ENCODE assay signal across 8 cellular contexts in the genomic region with DNA sequence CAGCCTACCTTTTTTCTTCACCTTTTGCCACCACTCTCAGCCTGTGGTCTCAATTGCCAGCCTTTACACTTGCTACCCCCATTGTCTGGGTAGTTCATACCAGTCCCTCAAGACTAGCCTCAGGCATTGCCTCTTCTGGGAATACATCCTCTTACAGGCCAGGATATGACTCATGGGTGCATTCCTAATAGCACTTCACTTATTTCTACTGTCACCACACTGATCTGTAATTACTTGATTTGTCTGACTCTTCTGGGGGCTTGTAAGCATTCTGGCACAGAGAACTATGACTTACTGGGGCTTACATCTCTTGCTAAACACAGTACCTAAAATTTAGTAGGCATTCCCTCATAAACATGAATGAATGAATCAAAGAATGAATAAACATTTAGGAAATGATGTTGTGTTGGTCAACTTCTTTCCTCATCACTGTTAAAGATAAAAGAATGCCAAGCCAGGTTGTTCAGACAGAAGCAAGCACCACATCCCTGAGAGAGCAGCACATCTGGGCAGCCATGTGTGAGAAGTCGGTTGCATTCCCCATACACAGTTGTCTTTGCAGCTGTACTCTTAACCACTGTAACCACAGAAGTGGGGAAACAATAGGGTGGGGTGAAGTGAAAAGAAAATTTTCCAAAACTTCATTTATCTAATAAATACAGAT. TPM values are rescaled to one million over a fixed set of nuclear protein-coding genes. Genes with fewer than 3 reads are reported as not detected.
DNase-seq lines count a peak whose midpoint lies in the region; ATAC-seq, FAIRE-seq and TF ChIP-seq lines count a peak whose summit lies in the region.

No MANE protein-coding gene starts in this region.

- TF ChIP-seq POLR2A in HepG2 (IDR thresholded peaks at IDR 0.05; ENCODE audit: insufficient read depth in 1 of 2, low read depth in 2 of 2, low read length in 2 of 2): no peak

- no peaks in the 10 kb centered on the region for H4K20me1 ChIP-seq in HepG2 (ENCODE audit: insufficient read depth, low read length)

- H3K4me3 ChIP-seq in left lung (no peak overlapping the region), HepG2 (replicated peaks in 1 of 3; ENCODE audit: insufficient read depth in 1 of 3, low read depth in 2 of 3, low read length in 3 of 3) (no peak overlapping the region)

- H3K27me3 Mint-ChIP-seq in endothelial cell (ENCODE audit: unreplicated experiment): no peaks in the 10 kb centered on the region

- H3K27me3 ChIP-seq in left lung: no peaks in the 10 kb centered on the region
- H3K27me3 ChIP-seq in HepG2 (ENCODE audit: control insufficient read depth in 1 of 2, insufficient read depth in 2 of 2, low read length in 2 of 2): no peaks in the 10 kb centered on the region

- no peak overlapping the region for H3K4me3 Mint-ChIP-seq in endothelial cell (ENCODE audit: unreplicated experiment)

- DNase-seq in T1000 (lab: John Stamatoyannopoulos, UW) (peak; percentile 76), left lung (no peak), HepG2 (ENCODE audit: low spot score) (no peak), endothelial cell (ENCODE audit: low spot score) (no peak), SHP77 treated with DMSO at 0.1 percent for 48 hours (lab: John Stamatoyannopoulos, UW) (no peak)

- no peak overlapping the region for H3K27ac Mint-ChIP-seq in endothelial cell (ENCODE audit: unreplicated experiment)

- H2AFZ ChIP-seq in HepG2 (ENCODE audit: low read length): no peak overlapping the region

- POLR2A ChIA-PET in HepG2 (lab: Yijun Ruan, JAX): no interaction called here

- H3K4me1 ChIP-seq in left lung (peaks cover 0 to 13% of the 10 kb centered on the region in 2 donors), HepG2 (ENCODE audit: insufficient read depth, low read length) (no peaks in the 10 kb centered on the region)

- H3K36me3 ChIP-seq in left lung (no peaks in the 10 kb centered on the region), HepG2 (replicated peaks in 1 of 2; ENCODE audit: control insufficient read depth in 1 of 2, insufficient read depth in 2 of 2, low read length in 2 of 2) (no peaks in the 10 kb centered on the region)

- H3K9me3 ChIP-seq in left lung (no peaks in the 10 kb centered on the region), HepG2 (ENCODE audit: low read length) (no peaks in the 10 kb centered on the region)

- no TSS peak for BruUV-seq in HepG2 (replicated peaks; lab: Mats Ljungman, UMichigan)

- H3K9me3 Mint-ChIP-seq in endothelial cell (ENCODE audit: unreplicated experiment): no peaks in the 10 kb centered on the region

- in situ Hi-C loops in HepG2 (cut with HindIII; ENCODE audit: extremely low pct_ligation_motif_present, low pct_unique_long_range_greater_than_20kb): no loop called here

- no peak for FAIRE-seq in HepG2 (lab: Jason Lieb, UNC)

- no peak for TF ChIP-seq RAD21 in HepG2 (CRISPR knock-in tag; IDR thresholded peaks at IDR 0.05)

- H3K4me2 ChIP-seq in HepG2 (ENCODE audit: low read depth, low read length): no peak overlapping the region

- ATAC-seq in GM18511 (IDR thresholded peaks at IDR 0.05; ENCODE audit: unreplicated experiment) (peak; percentile 72), HG03460 (IDR thresholded peaks at IDR 0.05; ENCODE audit: unreplicated experiment) (peak; percentile 82), left lung (peak; percentile 84), HG03135 (IDR thresholded peaks at IDR 0.05; ENCODE audit: unreplicated experiment) (no peak), HepG2 (no peak)

- TF ChIP-seq EP300 in HepG2 (IDR thresholded peaks at IDR 0.05; ENCODE audit: low read depth in 2 of 2, low read length in 2 of 2) (no peak), HepG2 (CRISPR knock-in tag; IDR thresholded peaks at IDR 0.05; ENCODE audit: borderline replicate concordance) (no peak)

- H3K4me1 Mint-ChIP-seq in endothelial cell (ENCODE audit: unreplicated experiment): no peaks in the 10 kb centered on the region

- intact Hi-C loops in left lung (cut with DNase I) (no loop called here), HepG2 (cut with micrococcal nuclease; ENCODE audit: unreplicated experiment) (no loop called here)

- CTCF ChIA-PET in HepG2 (lab: Yijun Ruan, JAX; ENCODE audit: low intra/inter-chr PET ratio, low total read pairs): no interaction called here

- no peak for TF ChIP-seq CTCF in left lung (IDR thresholded peaks at IDR 0.05)
- no peak for TF ChIP-seq CTCF in HepG2 (CRISPR knock-in tag; IDR thresholded peaks at IDR 0.05)
- no peak for TF ChIP-seq CTCF in endothelial cell (IDR thresholded peaks at IDR 0.05; ENCODE audit: unreplicated experiment)

- no peak overlapping the region for H3K9ac ChIP-seq in HepG2 (ENCODE audit: insufficient read depth, low read depth, low read length)

- H3K36me3 Mint-ChIP-seq in endothelial cell (ENCODE audit: low read depth, unreplicated experiment): no peaks in the 10 kb centered on the region

- WGBS in HepG2 (ENCODE audit: low lambda C conversion rate): 0% methylated on average over 1 of the region's 1 CpG

- H3K79me2 ChIP-seq in HepG2 (ENCODE audit: insufficient read depth, low read length): no peaks in the 10 kb centered on the region

- H3K27ac ChIP-seq in left lung: peak overlapping the region in 1 of 2 donors; percentile 29
- H3K27ac ChIP-seq in HepG2 (ENCODE audit: extremely low read length, insufficient read depth, low read length): no peak overlapping the region

TF ChIP-seq in HepG2, 621 proteins besides CTCF, POLR2A, EP300 and RAD21 (continues in another document):
- no peak for TF ChIP-seq PITX1 (CRISPR knock-in tag; IDR thresholded peaks at IDR 0.05)
- TF ChIP-seq YY1 (IDR thresholded peaks at IDR 0.05; ENCODE audit: insufficient read depth, insufficient replicate concordance, low read depth, low read length): no peak
- TF ChIP-seq TSC22D2 (CRISPR knock-in tag; IDR thresholded peaks at IDR 0.05; ENCODE audit: borderline replicate concordance): no peak
- TF ChIP-seq HES4 (CRISPR knock-in tag; IDR thresholded peaks at IDR 0.05; ENCODE audit: borderline replicate concordance): no peak
- no peak for TF ChIP-seq ZNF616 (CRISPR knock-in tag; IDR thresholded peaks at IDR 0.05; ENCODE audit: low read depth)
- TF ChIP-seq, protein P1, sequence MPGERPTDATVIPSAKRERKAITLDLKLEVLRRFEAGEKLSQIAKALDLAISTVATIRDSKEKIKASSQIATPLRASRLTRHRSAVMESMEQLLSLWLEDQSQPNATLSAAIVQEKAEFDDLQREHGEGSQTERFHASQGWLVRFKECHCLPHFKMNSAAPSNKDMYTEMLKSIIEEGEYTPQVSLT (CRISPR knock-in tag; IDR thresholded peaks at IDR 0.05; ENCODE audit: borderline replicate concordance, low read depth): no peak
- TF ChIP-seq ZBTB3 (CRISPR knock-in tag; IDR thresholded peaks at IDR 0.05; ENCODE audit: borderline replicate concordance, low read depth): no peak
- TF ChIP-seq THAP11 (CRISPR knock-in tag; IDR thresholded peaks at IDR 0.05): no peak

RNA-seq across cellular contexts. Expression of a gene that starts 27.6 kb away (rescaled TPM):
- total RNA-seq in left lung (100 to 1,000 TPM; 101 to 144 TPM), HepG2 (2016; rRNA removed; fragmentation: Illumina TruSeq; extraction: Trizol) (not detected in 2 replicates), endothelial cell (ENCODE audit: unreplicated experiment) (0.54 TPM)
- total RNA-seq in HepG2 (2016; cell fraction: cytosol; rRNA removed; fragmentation: Illumina TruSeq; extraction: Trizol; ENCODE audit: low read depth): not detected in 2 replicates
- not detected in 2 replicates for total RNA-seq in HepG2 (2016; cell fraction: insoluble cytoplasmic fraction; rRNA removed; fragmentation: Illumina TruSeq; extraction: Trizol)
- not detected in 2 replicates for total RNA-seq in HepG2 (2016; cell fraction: membrane; rRNA removed; fragmentation: Illumina TruSeq; extraction: Trizol)
- total RNA-seq in HepG2 (2016; cell fraction: nucleus; rRNA removed; fragmentation: Illumina TruSeq; extraction: Trizol): not detected in 2 replicates
- not detected in 2 replicates for polyA plus RNA-seq in HepG2 (2011; rRNA removed)
- not detected in 2 replicates for polyA plus RNA-seq in HepG2 (2011; cell fraction: cytosol; rRNA removed)
- not detected in 2 replicates for polyA plus RNA-seq in HepG2 (2011; cell fraction: nucleus; rRNA removed)
- not detected in 2 replicates for polyA plus RNA-seq in HepG2 (2012)
- not detected in 2 replicates for polyA plus RNA-seq in HepG2 (2016; cell fraction: cytosol; fragmentation: Illumina TruSeq; extraction: Trizol; ENCODE audit: low read depth)
- polyA plus RNA-seq in HepG2 (2016; cell fraction: insoluble cytoplasmic fraction; fragmentation: Illumina TruSeq; extraction: Trizol; ENCODE audit: low read depth): not detected in 2 replicates
- not detected in 2 replicates for polyA plus RNA-seq in HepG2 (2016; cell fraction: membrane; fragmentation: Illumina TruSeq; extraction: Trizol; ENCODE audit: low read depth)
- polyA plus RNA-seq in HepG2 (2016; cell fraction: nucleus; fragmentation: Illumina TruSeq; extraction: Trizol; ENCODE audit: insufficient read depth, low read depth): not detected in 2 replicates
- polyA minus RNA-seq in HepG2 (2011; rRNA and poly(A)+ RNA removed; ENCODE audit: low replicate concordance): 3.3 TPM in 1 of 2 replicates, not detected in the other
- polyA minus RNA-seq in HepG2 (2011; cell fraction: cytosol; rRNA and poly(A)+ RNA removed): not detected in 2 replicates
- polyA minus RNA-seq in HepG2 (2011; cell fraction: nucleus; rRNA and poly(A)+ RNA removed): not detected in 2 replicates

RNA-seq across cellular contexts. Expression of a gene that starts 54.2 kb away (rescaled TPM):
- total RNA-seq in left lung (1 to 10 TPM in 1 of 2 donors, not detected in 1; 6.9 TPM), HepG2 (2016; rRNA removed; fragmentation: Illumina TruSeq; extraction: Trizol) (not detected in 2 replicates), endothelial cell (ENCODE audit: unreplicated experiment) (not detected)
- not detected in 2 replicates for total RNA-seq in HepG2 (2016; cell fraction: cytosol; rRNA removed; fragmentation: Illumina TruSeq; extraction: Trizol; ENCODE audit: low read depth)
- not detected in 2 replicates for total RNA-seq in HepG2 (2016; cell fraction: insoluble cytoplasmic fraction; rRNA removed; fragmentation: Illumina TruSeq; extraction: Trizol)
- total RNA-seq in HepG2 (2016; cell fraction: membrane; rRNA removed; fragmentation: Illumina TruSeq; extraction: Trizol): not detected in 2 replicates
- total RNA-seq in HepG2 (2016; cell fraction: nucleus; rRNA removed; fragmentation: Illumina TruSeq; extraction: Trizol): not detected in 2 replicates
- polyA plus RNA-seq in HepG2 (2011; rRNA removed): not detected in 2 replicates
- not detected in 2 replicates for polyA plus RNA-seq in HepG2 (2011; cell fraction: cytosol; rRNA removed)
- not detected in 2 replicates for polyA plus RNA-seq in HepG2 (2011; cell fraction: nucleus; rRNA removed)
- not detected in 2 replicates for polyA plus RNA-seq in HepG2 (2012)
- not detected in 2 replicates for polyA plus RNA-seq in HepG2 (2016; cell fraction: cytosol; fragmentation: Illumina TruSeq; extraction: Trizol; ENCODE audit: low read depth)
- polyA plus RNA-seq in HepG2 (2016; cell fraction: insoluble cytoplasmic fraction; fragmentation: Illumina TruSeq; extraction: Trizol; ENCODE audit: low read depth): not detected in 2 replicates
- polyA plus RNA-seq in HepG2 (2016; cell fraction: membrane; fragmentation: Illumina TruSeq; extraction: Trizol; ENCODE audit: low read depth): not detected in 2 replicates
- not detected in 2 replicates for polyA plus RNA-seq in HepG2 (2016; cell fraction: nucleus; fragmentation: Illumina TruSeq; extraction: Trizol; ENCODE audit: insufficient read depth, low read depth)
- not detected in 2 replicates for polyA minus RNA-seq in HepG2 (2011; rRNA and poly(A)+ RNA removed; ENCODE audit: low replicate concordance)
- polyA minus RNA-seq in HepG2 (2011; cell fraction: cytosol; rRNA and poly(A)+ RNA removed): not detected in 2 replicates
- not detected in 2 replicates for polyA minus RNA-seq in HepG2 (2011; cell fraction: nucleus; rRNA and poly(A)+ RNA removed)

Comparison
In these comparisons a context has a peak if more than half of its experiments do, and no peak if none do; other contexts are left out.
1. ATAC-seq: peak in GM18511 (single experiment), HG03460 (single experiment) and left lung (single experiment); none in HG03135 (single experiment) and HepG2 (single experiment).
2. RNA of a gene that starts 27.6 kb away (total RNA-seq): 101 to 144 TPM in left lung; 0.54 TPM in endothelial cell (single experiment) and not detected in HepG2; every median in the first group is over 10 times any median in the second.